Comparison of ENCODE assay signal across 2 cellular contexts in genomic region chr5:173271371-173271770, GRCh38.
A peak's percentile ranks its signal among the peaks of the same experiment; 100 is the strongest.
TF ChIP-seq lines count a peak whose summit lies in the region.

No MANE protein-coding gene starts in this region.

TF ChIP-seq in K562, 482 proteins besides CTCF, POLR2A, EP300 and RAD21:
- TF ChIP-seq TEAD1 (CRISPR knock-in tag; IDR thresholded peaks at IDR 0.05) (no peak), ZNF717 (CRISPR knock-in tag; IDR thresholded peaks at IDR 0.05) (no peak), CXXC5 (CRISPR knock-in tag; IDR thresholded peaks at IDR 0.05) (no peak), ZNF263 (CRISPR knock-in tag; IDR thresholded peaks at IDR 0.05; ENCODE audit: borderline replicate concordance) (peak; percentile 98), CBX1 (IDR thresholded peaks at IDR 0.05; ENCODE audit: low read depth) (no peak), RFX7 (CRISPR knock-in tag; IDR thresholded peaks at IDR 0.05) (no peak), PTBP1 (IDR thresholded peaks at IDR 0.05; ENCODE audit: low read depth, low read length) (no peak), NFIC (IDR thresholded peaks at IDR 0.05) (no peak), SLC30A9 (CRISPR knock-in tag; IDR thresholded peaks at IDR 0.05) (no peak), TEAD2 (tag; IDR thresholded peaks at IDR 0.05) (no peak), ZNF197 (CRISPR knock-in tag; IDR thresholded peaks at IDR 0.05; ENCODE audit: low read depth) (no peak), PTTG1 (tag; IDR thresholded peaks at IDR 0.05; ENCODE audit: low read depth) (no peak), STAT6 (CRISPR knock-in tag; IDR thresholded peaks at IDR 0.05) (no peak), SPI1 (IDR thresholded peaks at IDR 0.05; ENCODE audit: borderline replicate concordance, low read depth, low read length) (peak; percentile 52; the same call in 1 of the 2 replicates), MBD1 (CRISPR knock-in tag; IDR thresholded peaks at IDR 0.05) (no peak), SMAD2 (IDR thresholded peaks at IDR 0.05; ENCODE audit: low read depth, low read length) (no peak), E2F6 (IDR thresholded peaks at IDR 0.05; ENCODE audit: borderline replicate concordance in 1 of 2, extremely low read depth in 1 of 2, insufficient read depth in 1 of 2, insufficient read length in 1 of 2, low read depth in 1 of 2, low read length in 1 of 2, poor library complexity in 1 of 2, severe bottlenecking in 1 of 2) (no peak)

TF ChIP-seq in HEK293T, 16 proteins besides CTCF, POLR2A, EP300 and RAD21:
- TF ChIP-seq FOXK2 (IDR thresholded peaks at IDR 0.05) (no peak), FOXM1 (IDR thresholded peaks at IDR 0.05; ENCODE audit: borderline replicate concordance) (no peak), L3MBTL2 (conservative IDR thresholded peaks at IDR 0.05) (no peak), CTBP1 (IDR thresholded peaks at IDR 0.05; ENCODE audit: borderline replicate concordance) (no peak), ELF4 (IDR thresholded peaks at IDR 0.05) (no peak), LEF1 (IDR thresholded peaks at IDR 0.05; ENCODE audit: borderline replicate concordance) (no peak), TARDBP (IDR thresholded peaks at IDR 0.05) (no peak), SUZ12 (IDR thresholded peaks at IDR 0.05) (no peak), BHLHE40 (IDR thresholded peaks at IDR 0.05; ENCODE audit: borderline replicate concordance) (no peak), ARNT (IDR thresholded peaks at IDR 0.05) (no peak)
